11 cellular contexts compared by ENCODE assay signal in genomic region chr9:129498451-129499376, GRCh38.
DNase-seq lines count a peak whose midpoint lies in the region; ATAC-seq, FAIRE-seq and TF ChIP-seq lines count a peak whose summit lies in the region.
"Had no signal": no experiment of that assay in that cellular context is flagged by ENCODE, and none has a peak within 500 bp of the region (broad histone marks: within the 10 kb centered on the region; RNA-seq: fewer than 3 reads in every experiment).

No MANE protein-coding gene starts in this region.

- no peaks in the 10 kb centered on the region for H3K36me3 ChIP-seq in ovary

- ATAC-seq in A549: no peak
- no peak for ATAC-seq in GM21423 (IDR thresholded peaks at IDR 0.05; ENCODE audit: unreplicated experiment)
- ATAC-seq in GM18511 (IDR thresholded peaks at IDR 0.05; ENCODE audit: unreplicated experiment): no peak
- no peak for ATAC-seq in GM21381 (IDR thresholded peaks at IDR 0.05; ENCODE audit: unreplicated experiment)

- H3K9me3 ChIP-seq in A549 (no peaks in the 10 kb centered on the region), ovary (no peaks in the 10 kb centered on the region)

- TF ChIP-seq POLR2A in A549 (IDR thresholded peaks at IDR 0.05; ENCODE audit: low read length): no peak; the same call in 1 of the 2 replicates
- TF ChIP-seq POLR2A in ovary (IDR thresholded peaks at IDR 0.05): no peak

- no peaks in the 10 kb centered on the region for H3K27me3 ChIP-seq in ovary

- 90% methylated on average over 7 of the region's 7 CpGs for WGBS in A549 (ENCODE audit: missing lambda C conversion rate)
- WGBS in ovary, 3 donors: 73 to 83% (median 77%) methylated on average over 7 of the region's 7 CpGs

- H3K4me3 ChIP-seq in A549: 0 out of 3 replicates have a peak overlapping the region, but pooled peaks have one; percentile 63
- peak overlapping the region; percentile 70 for H3K4me3 ChIP-seq in fibroblast of villous mesenchyme (ENCODE audit: low read depth, low read length)
- H3K4me3 ChIP-seq in ovary: no peak overlapping the region

- no peak for TF ChIP-seq RAD21 in A549 (conservative IDR thresholded peaks at IDR 0.05 in 1 of 2, IDR thresholded peaks at IDR 0.05 in 1 of 2)

- POLR2A ChIA-PET in A549 (lab: Yijun Ruan, JAX): interaction anchor here (1.0 to 6.6 kb wide), 3 partner anchors 110 to 325 kb away, joined by 3 to 69 read pairs (median 22); partner anchors contain the start of gene IER5L
- POLR2A ChIA-PET in RWPE1 (lab: Yijun Ruan, JAX; ENCODE audit: low non-redundant PET): no interaction called here

- intact Hi-C loops in ovary (cut with DNase I): loop anchor here in 3 of 4 donors (5.0 to 10.0 kb wide), 3 partner anchors 106 to 354 kb away; no protein-coding TSS in a partner anchor

- no peak for FAIRE-seq in A549 (lab: Jason Lieb, UNC)

- H3K4me1 ChIP-seq in A549 (peaks cover 67% of the 10 kb centered on the region), ovary (ENCODE audit: insufficient read depth) (peaks cover 25% of the 10 kb centered on the region)

- TF ChIP-seq EP300 in A549 (IDR thresholded peaks at IDR 0.05) (no peak), ovary (IDR thresholded peaks at IDR 0.05) (no peak)

- no peak for DNase-seq in A549 (ENCODE audit: low read depth in 1 of 2, low spot score in 1 of 2)
- DNase-seq in RWPE1 (ENCODE audit: low spot score): no peak
- no peak for DNase-seq in fibroblast of villous mesenchyme (ENCODE audit: low read depth)
- DNase-seq in ovary: peak in 2 of 5 donors; percentile 36 to 55
- no peak for DNase-seq in kidney glomerular epithelial cell (lab: John Stamatoyannopoulos, UW)
- DNase-seq: CD4-positive, alpha-beta T cell; GOT3; NCI-H345 had no signal

- TF ChIP-seq CTCF in A549 (IDR thresholded peaks at IDR 0.05) (no peak), RWPE1 (conservative IDR thresholded peaks at IDR 0.05; ENCODE audit: low read depth) (no peak), fibroblast of villous mesenchyme (IDR thresholded peaks at IDR 0.05; ENCODE audit: insufficient read depth, low read depth, low read length) (no peak), ovary (IDR thresholded peaks at IDR 0.05) (no peak)

- H3K27ac ChIP-seq in A549: peak overlapping the region; percentile 99 to 100
- H3K27ac ChIP-seq in RWPE1: peak overlapping the region; percentile 100
- H3K27ac ChIP-seq in ovary: peak overlapping the region; percentile 96 to 98

- CTCF ChIA-PET in A549 (lab: Yijun Ruan, JAX) (interaction anchor here (1.0 to 9.8 kb wide), 8 partner anchors 14 to 367 kb away, joined by 4 to 90 read pairs (median 5); no protein-coding TSS in a partner anchor), RWPE1 (lab: Yijun Ruan, JAX) (interaction anchor here (1.4 kb wide), 1 partner anchor 112 kb away, joined by 5 read pairs; no protein-coding TSS in a partner anchor)

- peak overlapping the region; percentile 87 for H3K4me2 ChIP-seq in A549

TF ChIP-seq in A549, 52 proteins besides CTCF, POLR2A, EP300 and RAD21:
- no peak for TF ChIP-seq CEBPB (IDR thresholded peaks at IDR 0.05)
- TF ChIP-seq CBX2 (IDR thresholded peaks at IDR 0.05; ENCODE audit: borderline replicate concordance, low read depth): no peak
- TF ChIP-seq RFX5 (IDR thresholded peaks at IDR 0.05): no peak
- TF ChIP-seq MAFK (IDR thresholded peaks at IDR 0.05; ENCODE audit: partially characterized antibody): no peak
- no peak for TF ChIP-seq KDM1A (IDR thresholded peaks at IDR 0.05; ENCODE audit: low read depth)
- no peak for TF ChIP-seq FOSL2 (IDR thresholded peaks at IDR 0.05)
- no peak for TF ChIP-seq FOSL2 (CRISPR knock-in tag; IDR thresholded peaks at IDR 0.05)
- no peak for TF ChIP-seq RNF2 (IDR thresholded peaks at IDR 0.05; ENCODE audit: borderline replicate concordance, low read depth)
- TF ChIP-seq BCL3 (IDR thresholded peaks at IDR 0.05): no peak
